ENCODE assay signal across 27 cellular contexts in the genomic region with DNA sequence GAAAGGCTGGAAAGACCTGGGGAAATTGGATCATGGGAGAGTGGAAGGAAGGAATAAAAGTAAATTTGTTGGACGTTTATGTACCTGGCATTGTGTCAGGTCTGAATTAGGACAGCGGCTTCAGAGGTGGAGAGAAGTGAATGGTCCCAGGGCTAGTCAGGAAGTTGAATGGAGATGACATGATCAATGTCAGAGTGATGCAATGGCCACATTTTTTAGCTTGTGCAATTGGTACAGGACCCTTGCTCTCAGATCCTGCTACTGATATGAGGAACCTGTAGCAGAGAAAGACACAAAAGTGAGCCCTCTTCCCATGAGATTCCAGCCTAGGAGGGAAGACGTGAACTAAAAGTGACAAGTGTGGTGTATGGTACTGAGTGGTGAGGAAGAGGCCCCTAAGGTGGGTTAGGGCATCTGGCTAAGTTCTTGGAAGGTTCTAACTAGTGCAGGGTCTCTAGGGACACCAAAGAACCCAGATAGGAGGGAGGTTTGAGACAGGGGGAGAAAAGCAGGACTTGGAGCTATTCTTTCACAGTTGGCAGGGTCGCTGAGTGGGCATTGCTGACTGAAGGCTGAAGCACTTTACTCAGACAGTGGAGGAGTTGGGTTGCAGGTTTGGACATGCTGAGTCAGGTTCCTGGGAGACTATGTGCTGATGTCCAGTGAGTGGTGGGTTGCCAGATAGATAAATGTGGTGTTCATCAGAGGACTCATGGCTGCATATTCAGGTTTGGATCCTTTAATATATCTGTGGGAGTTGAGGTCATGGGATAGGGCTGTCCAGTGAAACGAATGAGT. TPM values are rescaled to one million over a fixed set of nuclear protein-coding genes. Genes with fewer than 3 reads are reported as not detected.
"Had no signal": no experiment of that assay in that cellular context is flagged by ENCODE, and none has a peak within 500 bp of the region (broad histone marks: within the 10 kb centered on the region; RNA-seq: fewer than 3 reads in every experiment).

No MANE protein-coding gene starts in this region.

- DNase-seq: effector CD8-positive, alpha-beta T cell; foreskin fibroblast; gastrocnemius medialis; head of caudate nucleus; spleen; stimulated activated CD4-positive, alpha-beta T cell treated with anti-CD3 and anti-CD28 coated beads, Interleukin-4, amount 100 ng/mL, for 4 hours; stimulated activated naive CD8-positive, alpha-beta T cell treated with anti-CD3 and anti-CD28 coated beads, Interleukin-15, Interleukin-2, amounts not matched to agents 100 U/mL and 50 U/mL, for 24 hours; substantia nigra; upper lobe of left lung had no signal

- FAIRE-seq: colon, endothelial cell of umbilical vein, keratinocyte, urothelium cell line had no signal

- H3K36me3 ChIP-seq: gastrocnemius medialis, neutrophil, spleen, tibial nerve, upper lobe of left lung had no signal

- ATAC-seq: gastrocnemius medialis; stimulated activated memory B cell treated with anti-CD40 and anti-IgM and Interleukin-4, amounts not matched to agents 10 μg/mL and 1 μg/mL and 100 μg/mL, for 72 hours; stimulated activated naive CD8-positive, alpha-beta T cell treated with anti-CD3 and anti-CD28 coated beads, Interleukin-15, Interleukin-2, amounts not matched to agents 100 U/mL and 50 U/mL, for 24 hours had no signal

- H3K27me3 Mint-ChIP-seq: progenitor cell of endocrine pancreas; stimulated activated memory B cell treated with anti-CD40 and anti-IgM and Interleukin-4, amounts not matched to agents 10 μg/mL and 1 μg/mL and 100 μg/mL, for 72 hours had no signal

- H3K4me1 ChIP-seq: gastrocnemius medialis, parathyroid adenoma, spleen, testis, tibial nerve, upper lobe of left lung had no signal

- H3K79me2 ChIP-seq: parathyroid adenoma had no signal

- H3K9ac ChIP-seq: parathyroid adenoma had no signal

- H3K4me1 Mint-ChIP-seq: memory B cell; neural crest cell; stimulated activated memory B cell treated with anti-CD40 and anti-IgM and Interleukin-4, amounts not matched to agents 10 μg/mL and 1 μg/mL and 100 μg/mL, for 72 hours had no signal

- H3K4me3 Mint-ChIP-seq: dendritic cell treated with granulocyte-macrophage colony-stimulating factor and Interleukin-4, amounts not matched to agents 40 ng/mL and 50 ng/mL, for 4 days; memory B cell; natural killer cell treated with Interleukin-12 subunit alpha and Interleukin-12 subunit beta and Interleukin-15 and Interleukin-18, amount 100 ng/mL, for 72 hours; neural crest cell; stimulated activated memory B cell treated with anti-CD40 and anti-IgM and Interleukin-4, amounts not matched to agents 10 μg/mL and 1 μg/mL and 100 μg/mL, for 72 hours had no signal

- H3K27ac Mint-ChIP-seq: dendritic cell treated with granulocyte-macrophage colony-stimulating factor and Interleukin-4, amounts not matched to agents 40 ng/mL and 50 ng/mL, for 4 days; memory B cell; natural killer cell treated with Interleukin-12 subunit alpha and Interleukin-12 subunit beta and Interleukin-15 and Interleukin-18, amount 100 ng/mL, for 72 hours; progenitor cell of endocrine pancreas; stimulated activated memory B cell treated with anti-CD40 and anti-IgM and Interleukin-4, amounts not matched to agents 10 μg/mL and 1 μg/mL and 100 μg/mL, for 72 hours had no signal

- H3K9me3 Mint-ChIP-seq: dendritic cell treated with granulocyte-macrophage colony-stimulating factor and Interleukin-4, amounts not matched to agents 40 ng/mL and 50 ng/mL, for 4 days had no signal

- H3K27me3 ChIP-seq: gastrocnemius medialis, neutrophil, testis, tibial nerve, upper lobe of left lung had no signal

- H3K9me3 ChIP-seq: gastrocnemius medialis, neutrophil, testis, upper lobe of left lung had no signal

- H3K27ac ChIP-seq: neutrophil, parathyroid adenoma, skin epidermis, spleen, testis, tibial nerve had no signal

- H2AFZ ChIP-seq: parathyroid adenoma had no signal

- H3K36me3 Mint-ChIP-seq: natural killer cell treated with Interleukin-12 subunit alpha and Interleukin-12 subunit beta and Interleukin-15 and Interleukin-18, amount 100 ng/mL, for 72 hours; stimulated activated memory B cell treated with anti-CD40 and anti-IgM and Interleukin-4, amounts not matched to agents 10 μg/mL and 1 μg/mL and 100 μg/mL, for 72 hours had no signal

- H3K4me3 ChIP-seq: gastrocnemius medialis, lung, skin epidermis, spleen, testis, tibial nerve, upper lobe of left lung had no signal

RNA-seq across cellular contexts. Expression of a gene that starts 32.4 kb away (rescaled TPM):
- total RNA-seq: mononuclear cell; natural killer cell treated with Interleukin-12 subunit alpha and Interleukin-12 subunit beta and Interleukin-15 and Interleukin-18, amount 100 ng/mL, for 72 hours; omental fat pad; progenitor cell of endocrine pancreas had no signal
- polyA plus RNA-seq: keratinocyte had no signal
